9 cellular contexts compared by ENCODE assay signal in genomic region chr5:177131711-177132503, GRCh38. TPM values are rescaled to one million over a fixed set of nuclear protein-coding genes. Genes with fewer than 3 reads are reported as not detected.
DNase-seq lines count a peak whose midpoint lies in the region; ATAC-seq and TF ChIP-seq lines count a peak whose summit lies in the region.
"Had no signal": no experiment of that assay in that cellular context is flagged by ENCODE, and none has a peak within 500 bp of the region (broad histone marks: within the 10 kb centered on the region; RNA-seq: fewer than 3 reads in every experiment).

No MANE protein-coding gene starts in this region.

- H3K27ac ChIP-seq in neural progenitor cell = peak overlapping the region; percentile 88
- H3K27ac ChIP-seq: C4-2B had no signal

- peak overlapping the region; percentile 23 for H3K4me3 Mint-ChIP-seq in stimulated activated naive CD8-positive, alpha-beta T cell treated with anti-CD3 and anti-CD28 coated beads, Interleukin-15, Interleukin-2, amounts not matched to agents 100 ng/mL and 50 ng/mL, for 24 hours
- H3K4me3 Mint-ChIP-seq in neural progenitor cell = peak overlapping the region; percentile 75

- no peak overlapping the region for H3K27ac Mint-ChIP-seq in stimulated activated naive CD8-positive, alpha-beta T cell treated with anti-CD3 and anti-CD28 coated beads, Interleukin-15, Interleukin-2, amounts not matched to agents 100 ng/mL and 50 ng/mL, for 24 hours
- H3K27ac Mint-ChIP-seq in neural progenitor cell = no peak overlapping the region

- H2AFZ ChIP-seq in neural progenitor cell (replicated peaks) = peak overlapping the region; percentile 66

- H3K4me3 ChIP-seq in neural progenitor cell = peak overlapping the region; percentile 65

- H3K27me3 ChIP-seq in neural progenitor cell = no peaks in the 10 kb centered on the region

- peaks cover 38% of the 10 kb centered on the region for H3K4me1 ChIP-seq in neural progenitor cell

- H3K4me1 Mint-ChIP-seq in stimulated activated naive CD8-positive, alpha-beta T cell treated with anti-CD3 and anti-CD28 coated beads, Interleukin-15, Interleukin-2, amounts not matched to agents 100 ng/mL and 50 ng/mL, for 24 hours (ENCODE audit: low read depth) = peaks cover 41% of the 10 kb centered on the region
- peaks cover 30% of the 10 kb centered on the region for H3K4me1 Mint-ChIP-seq in neural progenitor cell

- no peak for DNase-seq in stimulated activated naive CD8-positive, alpha-beta T cell treated with anti-CD3 and anti-CD28 coated beads, Interleukin-15, Interleukin-2, amounts not matched to agents 100 U/mL and 50 U/mL, for 24 hours
- peak; percentile 46 for DNase-seq in globus pallidus (ENCODE audit: low spot score)
- DNase-seq in neural progenitor cell (ENCODE audit: low spot score) = peak; percentile 35
- no peak for DNase-seq in AG20443 (ENCODE audit: low spot score)
- no peak for DNase-seq in NCI-H146 treated with DMSO at 0.1 percent for 48 hours (lab: John Stamatoyannopoulos, UW; ENCODE audit: unreplicated experiment)
- DNase-seq in NOMO-1 treated with dmso at 0.1 percent for 144 hours (lab: John Stamatoyannopoulos, UW; ENCODE audit: unreplicated experiment) = no peak

- peak; percentile 9 for TF ChIP-seq CTCF in neural progenitor cell (IDR thresholded peaks at IDR 0.05)

- H3K4me2 ChIP-seq in neural progenitor cell = peak overlapping the region; percentile 95

- H3K79me2 ChIP-seq in neural progenitor cell (ENCODE audit: low read depth) = peaks cover 37% of the 10 kb centered on the region

- peaks cover 17% of the 10 kb centered on the region for H3K36me3 Mint-ChIP-seq in stimulated activated naive CD8-positive, alpha-beta T cell treated with anti-CD3 and anti-CD28 coated beads, Interleukin-15, Interleukin-2, amounts not matched to agents 100 ng/mL and 50 ng/mL, for 24 hours (ENCODE audit: low read depth)
- peaks cover 9% of the 10 kb centered on the region for H3K36me3 Mint-ChIP-seq in neural progenitor cell

- no peaks in the 10 kb centered on the region for H3K27me3 Mint-ChIP-seq in stimulated activated naive CD8-positive, alpha-beta T cell treated with anti-CD3 and anti-CD28 coated beads, Interleukin-15, Interleukin-2, amounts not matched to agents 100 ng/mL and 50 ng/mL, for 24 hours
- H3K27me3 Mint-ChIP-seq in neural progenitor cell (ENCODE audit: insufficient read depth, low read depth) = peaks cover 5% of the 10 kb centered on the region

- H3K9me3 ChIP-seq in neural progenitor cell (ENCODE audit: low read depth) = no peaks in the 10 kb centered on the region

- H3K9ac ChIP-seq in neural progenitor cell = no peak overlapping the region

- H3K36me3 ChIP-seq in neural progenitor cell = peaks cover 14% of the 10 kb centered on the region

- H3F3A ChIP-seq in neural progenitor cell (ENCODE audit: low read depth) = peaks cover 42% of the 10 kb centered on the region

- peaks cover 23% of the 10 kb centered on the region for H4K20me1 ChIP-seq in neural progenitor cell (ENCODE audit: low read depth)

- H3K9me3 Mint-ChIP-seq in stimulated activated naive CD8-positive, alpha-beta T cell treated with anti-CD3 and anti-CD28 coated beads, Interleukin-15, Interleukin-2, amounts not matched to agents 100 ng/mL and 50 ng/mL, for 24 hours = no peaks in the 10 kb centered on the region
- no peaks in the 10 kb centered on the region for H3K9me3 Mint-ChIP-seq in neural progenitor cell

- ATAC-seq in stimulated activated naive CD8-positive, alpha-beta T cell treated with anti-CD3 and anti-CD28 coated beads, Interleukin-15, Interleukin-2, amounts not matched to agents 100 U/mL and 50 U/mL, for 24 hours = no peak
- ATAC-seq in GM21717 (IDR thresholded peaks at IDR 0.05; ENCODE audit: unreplicated experiment) = no peak

RNA-seq across cellular contexts. Expression of gene NSD1, which starts 1.7 kb away (rescaled TPM):
- 61.3 and 114 TPM in 2 replicates for total RNA-seq in neural progenitor cell (ENCODE audit: low replicate concordance)

RNA-seq across cellular contexts. Expression of gene FGFR4, which starts 45.2 kb away (rescaled TPM):
- 8.2 and 41.3 TPM in 2 replicates for total RNA-seq in neural progenitor cell (ENCODE audit: low replicate concordance)

Comparison
In these comparisons a context has a peak if more than half of its experiments do, and no peak if none do; other contexts are left out.
1. DNase-seq: peak in globus pallidus (single experiment) and neural progenitor cell (single experiment); none in stimulated activated naive CD8-positive, alpha-beta T cell treated with anti-CD3 and anti-CD28 coated beads, Interleukin-15, Interleukin-2, amounts not matched to agents 100 U/mL and 50 U/mL, for 24 hours (single experiment), AG20443 (single experiment), NCI-H146 treated with DMSO at 0.1 percent for 48 hours (single experiment) and NOMO-1 treated with dmso at 0.1 percent for 144 hours (single experiment).